ENCODE assay signal across 10 cellular contexts in the genomic region with DNA sequence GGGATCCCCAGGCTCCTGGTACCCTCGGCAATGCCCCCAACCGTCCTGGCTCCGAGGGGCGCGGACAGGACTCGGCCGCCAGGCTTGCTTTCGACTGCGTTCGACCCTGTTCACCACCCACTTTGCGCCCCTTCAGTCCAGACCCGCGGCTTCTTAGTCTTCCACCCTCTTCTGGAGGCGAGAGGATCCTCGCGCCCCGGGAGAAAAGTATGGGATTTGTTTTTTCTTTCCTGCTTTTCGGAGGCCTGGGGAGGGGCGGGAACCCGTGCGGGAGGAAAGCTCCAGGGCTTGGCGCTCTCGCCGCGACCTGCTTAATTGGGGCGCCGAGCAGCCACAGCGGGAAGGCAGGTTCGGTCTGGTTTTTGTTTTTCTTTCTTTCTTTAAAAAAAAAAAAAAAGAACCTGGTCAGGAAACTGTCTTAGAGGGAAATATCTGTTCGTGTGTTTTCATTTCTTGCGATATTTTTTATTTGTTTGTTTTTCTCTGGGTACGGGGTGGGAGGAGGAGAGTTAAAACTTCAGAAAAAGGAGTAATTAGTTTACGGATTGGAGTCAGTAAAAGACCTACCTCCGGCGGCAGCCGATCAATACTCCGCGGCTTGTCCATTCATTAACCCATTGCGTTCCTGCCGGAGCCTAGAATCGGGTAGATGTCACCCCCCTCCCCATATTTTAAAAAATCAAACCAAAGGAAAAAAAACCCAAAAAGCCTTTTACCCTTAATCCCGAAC. TPM values are rescaled to one million over a fixed set of nuclear protein-coding genes. Genes with fewer than 3 reads are reported as not detected.
DNase-seq lines count a peak whose midpoint lies in the region; ATAC-seq lines count a peak whose summit lies in the region.
"Had no signal": no experiment of that assay in that cellular context is flagged by ENCODE, and none has a peak within 500 bp of the region (broad histone marks: within the 10 kb centered on the region; RNA-seq: fewer than 3 reads in every experiment).

No MANE protein-coding gene starts in this region.

- no peaks in the 10 kb centered on the region for H3K9me3 Mint-ChIP-seq in activated T-helper 1 cell treated with anti-CD3 and anti-CD28 coated beads, Interleukin-12 subunit alpha, Interleukin-12 subunit beta, Interleukin-2, Interleukin-4 antibody, amounts not matched to agents 30 ng/mL and 10 ng/mL and 1 ng/mL, durations not matched to agents 14 hours and 24 hours and 36 hours
- H3K9me3 Mint-ChIP-seq in stimulated activated effector memory CD8-positive, alpha-beta T cell treated with anti-CD3 and anti-CD28 coated beads, Interleukin-12 subunit alpha, Interleukin-12 subunit beta, amount 100 ng/mL, for 72 hours: no peaks in the 10 kb centered on the region

- peaks cover 6% of the 10 kb centered on the region; the same call in 1 of the 2 replicates for H3K4me1 ChIP-seq in iPS-20b (ENCODE audit: insufficient read depth, low read length)

- intact Hi-C loops in activated T-helper 1 cell treated with anti-CD3 and anti-CD28 coated beads, Interleukin-12 subunit alpha, Interleukin-12 subunit beta, Interleukin-2, Interleukin-4 antibody, amounts not matched to agents 30 ng/mL and 10 ng/mL and 1 ng/mL, durations not matched to agents 14 hours and 24 hours and 36 hours (cut with micrococcal nuclease): no loop called here

- H3K9me3 ChIP-seq in iPS-20b (ENCODE audit: insufficient read depth, low read depth, low read length): no peaks in the 10 kb centered on the region; the same call in 1 of the 2 replicates
- H3K9me3 ChIP-seq: neutrophil had no signal

- H3K4me1 Mint-ChIP-seq in activated T-helper 1 cell treated with anti-CD3 and anti-CD28 coated beads, Interleukin-12 subunit alpha, Interleukin-12 subunit beta, Interleukin-2, Interleukin-4 antibody, amounts not matched to agents 30 ng/mL and 10 ng/mL and 1 ng/mL, durations not matched to agents 14 hours and 24 hours and 36 hours (ENCODE audit: low read depth): peaks cover 6% of the 10 kb centered on the region
- H3K4me1 Mint-ChIP-seq in stimulated activated effector memory CD8-positive, alpha-beta T cell treated with anti-CD3 and anti-CD28 coated beads, Interleukin-12 subunit alpha, Interleukin-12 subunit beta, amount 100 ng/mL, for 72 hours: peaks cover 28% of the 10 kb centered on the region

- H3K4me3 Mint-ChIP-seq in activated T-helper 1 cell treated with anti-CD3 and anti-CD28 coated beads, Interleukin-12 subunit alpha, Interleukin-12 subunit beta, Interleukin-2, Interleukin-4 antibody, amounts not matched to agents 30 ng/mL and 10 ng/mL and 1 ng/mL, durations not matched to agents 14 hours and 24 hours and 36 hours: no peak overlapping the region
- H3K4me3 Mint-ChIP-seq in stimulated activated effector memory CD8-positive, alpha-beta T cell treated with anti-CD3 and anti-CD28 coated beads, Interleukin-12 subunit alpha, Interleukin-12 subunit beta, amount 100 ng/mL, for 72 hours: peak overlapping the region; percentile 26

- H3K9ac ChIP-seq in iPS-20b (ENCODE audit: low read depth, low read length): no peak overlapping the region

- DNase-seq in DMS 273 (lab: John Stamatoyannopoulos, UW; ENCODE audit: unreplicated experiment): peak; percentile 62
- no peak for DNase-seq in DMS 273 treated with DMSO at 0.1 percent for 48 hours (lab: John Stamatoyannopoulos, UW)
- no peak for DNase-seq in activated T-helper 1 cell treated with anti-CD3 and anti-CD28 coated beads, Interleukin-12 subunit alpha, Interleukin-12 subunit beta, Interleukin-2, Interleukin-4 antibody, amounts not matched to agents 30 ng/mL and 10 ng/mL and 1 ng/mL, durations not matched to agents 14 hours and 24 hours and 36 hours (ENCODE audit: low spot score)
- DNase-seq in stimulated activated effector memory CD8-positive, alpha-beta T cell treated with anti-CD3 and anti-CD28 coated beads, Interleukin-12 subunit alpha, Interleukin-12 subunit beta, amount 100 ng/mL, for 72 hours (ENCODE audit: low spot score in 2 of 2): no peak
- no peak for DNase-seq in activated effector memory CD4-positive, alpha-beta T cell treated with anti-CD3 and anti-CD28 coated beads, Interleukin-2, amount 50 U/mL, for 16 hours
- no peak for DNase-seq in dermis blood vessel endothelial cell
- DNase-seq in Kasumi-1 (lab: John Stamatoyannopoulos, UW): no peak

- H3K4me3 ChIP-seq in iPS-20b (ENCODE audit: low read length): peak overlapping the region; percentile 56

- peaks cover 78% of the 10 kb centered on the region for H3K27me3 Mint-ChIP-seq in activated T-helper 1 cell treated with anti-CD3 and anti-CD28 coated beads, Interleukin-12 subunit alpha, Interleukin-12 subunit beta, Interleukin-2, Interleukin-4 antibody, amounts not matched to agents 30 ng/mL and 10 ng/mL and 1 ng/mL, durations not matched to agents 14 hours and 24 hours and 36 hours (ENCODE audit: insufficient read depth)

- peak overlapping the region; percentile 59 for H3K27ac Mint-ChIP-seq in activated T-helper 1 cell treated with anti-CD3 and anti-CD28 coated beads, Interleukin-12 subunit alpha, Interleukin-12 subunit beta, Interleukin-2, Interleukin-4 antibody, amounts not matched to agents 30 ng/mL and 10 ng/mL and 1 ng/mL, durations not matched to agents 14 hours and 24 hours and 36 hours
- no peak overlapping the region for H3K27ac Mint-ChIP-seq in stimulated activated effector memory CD8-positive, alpha-beta T cell treated with anti-CD3 and anti-CD28 coated beads, Interleukin-12 subunit alpha, Interleukin-12 subunit beta, amount 100 ng/mL, for 72 hours

- no peaks in the 10 kb centered on the region for H3K36me3 ChIP-seq in iPS-20b (ENCODE audit: insufficient read depth, low read depth, low read length)
- H3K36me3 ChIP-seq: neutrophil had no signal

- peaks cover 2% of the 10 kb centered on the region for H3K36me3 Mint-ChIP-seq in activated T-helper 1 cell treated with anti-CD3 and anti-CD28 coated beads, Interleukin-12 subunit alpha, Interleukin-12 subunit beta, Interleukin-2, Interleukin-4 antibody, amounts not matched to agents 30 ng/mL and 10 ng/mL and 1 ng/mL, durations not matched to agents 14 hours and 24 hours and 36 hours (ENCODE audit: low read depth)
- H3K36me3 Mint-ChIP-seq in stimulated activated effector memory CD8-positive, alpha-beta T cell treated with anti-CD3 and anti-CD28 coated beads, Interleukin-12 subunit alpha, Interleukin-12 subunit beta, amount 100 ng/mL, for 72 hours: no peaks in the 10 kb centered on the region

- no peak for ATAC-seq in stimulated activated effector memory CD8-positive, alpha-beta T cell treated with anti-CD3 and anti-CD28 coated beads, Interleukin-12 subunit alpha, Interleukin-12 subunit beta, amount 100 ng/mL, for 72 hours

- no peak overlapping the region for H3K27ac ChIP-seq in iPS-20b (ENCODE audit: low read length)
- H3K27ac ChIP-seq: 22Rv1, neutrophil had no signal

- H3K27me3 ChIP-seq in iPS-20b (ENCODE audit: insufficient read depth, low read length): peaks cover 100% of the 10 kb centered on the region

RNA-seq across cellular contexts. Expression of a gene that starts 1.6 kb away (rescaled TPM):
- total RNA-seq in activated T-helper 1 cell treated with anti-CD3 and anti-CD28 coated beads, Interleukin-12 subunit alpha, Interleukin-12 subunit beta, Interleukin-2, Interleukin-4 antibody, amounts not matched to agents 30 ng/mL and 10 ng/mL and 1 ng/mL, durations not matched to agents 14 hours and 24 hours and 36 hours: not detected in 2 replicates
- 0.09 and 0.17 TPM in 2 replicates for total RNA-seq in dermis blood vessel endothelial cell
